Comparison of ENCODE assay signal across 11 cellular contexts in the genomic region with DNA sequence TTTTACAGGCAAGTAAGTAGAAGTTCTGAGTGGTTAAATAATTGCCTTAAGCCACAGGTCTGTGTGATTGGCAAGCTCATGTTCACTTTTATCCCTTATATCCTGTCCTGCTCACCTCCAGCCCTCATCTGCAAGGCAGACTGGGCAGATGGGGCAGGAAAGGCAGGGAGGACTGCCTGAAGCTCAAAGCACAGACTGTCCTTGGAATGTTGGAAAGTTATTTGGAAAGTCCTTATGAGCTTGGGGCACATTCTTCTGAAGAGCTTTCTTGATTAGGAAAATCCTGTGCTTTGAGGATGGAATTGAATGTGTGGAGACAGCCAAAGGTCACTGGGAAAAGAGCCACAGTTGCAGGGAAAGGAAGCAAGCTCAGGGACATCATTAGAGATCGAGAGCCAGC. TPM values are rescaled to one million over a fixed set of nuclear protein-coding genes. Genes with fewer than 3 reads are reported as not detected.
"Had no signal": no experiment of that assay in that cellular context is flagged by ENCODE, and none has a peak within 500 bp of the region (broad histone marks: within the 10 kb centered on the region; RNA-seq: fewer than 3 reads in every experiment).

No MANE protein-coding gene starts in this region.

- H3K9me3 ChIP-seq: HAP-1 had no signal

- H2AFZ ChIP-seq: GM23248 had no signal

- H3K9ac ChIP-seq: GM23248 had no signal

- H3K4me3 Mint-ChIP-seq: HFFc6, IgD-negative memory B cell had no signal

- H3K36me3 ChIP-seq: HAP-1 had no signal

- H3K27ac Mint-ChIP-seq: HFFc6, IgD-negative memory B cell had no signal

- H3K27ac ChIP-seq: GM23248, HL-60 had no signal

- H3K4me3 ChIP-seq: GM23248, HAP-1 had no signal

- FAIRE-seq: HepG2 had no signal

- H3K36me3 Mint-ChIP-seq: IgD-negative memory B cell had no signal

- H3K4me1 Mint-ChIP-seq: IgD-negative memory B cell had no signal

- H3K4me1 ChIP-seq: HAP-1 had no signal

- DNase-seq: GM23248, GOT3, H7, HFFc6, KBM-7 had no signal

RNA-seq across cellular contexts. Expression of gene PDYN, which starts 58.9 kb away (rescaled TPM):
- total RNA-seq: GM23248, H4, HepG2, HFFc6, HT1080 had no signal
- polyA plus RNA-seq: GM23248, HepG2, IgD-negative memory B cell had no signal
